Comparison of ENCODE assay signal across 1 cellular context in the genomic region with DNA sequence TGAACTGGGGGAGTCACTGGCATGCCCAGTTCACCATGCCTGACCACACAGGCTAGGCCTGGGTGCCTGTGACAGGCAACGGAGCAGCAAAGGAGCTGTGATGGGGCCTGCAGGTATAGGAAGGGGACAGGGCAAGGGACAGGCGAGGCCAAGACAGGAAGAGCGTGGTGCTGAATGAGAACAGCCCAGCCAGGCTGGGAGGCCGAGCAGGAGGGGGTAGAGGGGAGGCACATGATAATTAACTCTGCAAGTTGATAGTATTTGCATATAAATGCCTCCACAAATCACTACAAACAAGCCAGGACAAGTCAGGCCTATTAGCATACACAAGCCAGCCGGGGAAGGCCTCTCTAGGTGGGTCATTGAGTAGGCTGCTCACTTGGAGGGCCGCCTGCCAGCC.
TF ChIP-seq lines count a peak whose summit lies in the region.

No MANE protein-coding gene starts in this region.

TF ChIP-seq in H1, 55 proteins besides CTCF, POLR2A, EP300 and RAD21:
- TF ChIP-seq CHD2 (IDR thresholded peaks at IDR 0.05; ENCODE audit: low read length) (no peak), TCF12 (IDR thresholded peaks at IDR 0.05; ENCODE audit: low read depth, low read length) (0 out of 2 replicates have a peak, but pooled peaks have one; percentile 36), SP2 (IDR thresholded peaks at IDR 0.05; ENCODE audit: low read length) (no peak), YY1 (IDR thresholded peaks at IDR 0.05; ENCODE audit: low read depth, low read length) (no peak), CTBP2 (IDR thresholded peaks at IDR 0.05; ENCODE audit: borderline replicate concordance, insufficient read depth, insufficient read length, low read length) (peak; percentile 14), SAP30 (IDR thresholded peaks at IDR 0.05; ENCODE audit: insufficient read depth, insufficient replicate concordance, low read length) (no peak), SP1 (IDR thresholded peaks at IDR 0.05; ENCODE audit: low read depth, low read length) (peak; percentile 73), MAX (IDR thresholded peaks at IDR 0.05) (peak; percentile 45), EGR1 (IDR thresholded peaks at IDR 0.05; ENCODE audit: borderline replicate concordance, low read depth, low read length) (no peak), ASH2L (IDR thresholded peaks at IDR 0.05; ENCODE audit: low read length) (peak; percentile 38), NANOG (IDR thresholded peaks at IDR 0.05; ENCODE audit: insufficient read depth, low read depth, low read length, poor library complexity, severe bottlenecking) (peak; percentile 68), BCL11A (IDR thresholded peaks at IDR 0.05; ENCODE audit: low read depth in 2 of 2, low read length in 2 of 2) (no peak), TEAD4 (IDR thresholded peaks at IDR 0.05; ENCODE audit: low read depth, low read length) (no peak), POU5F1 (IDR thresholded peaks at IDR 0.05; ENCODE audit: low read depth, low read length) (0 out of 2 replicates have a peak, but pooled peaks have one; percentile 32), RXRA (IDR thresholded peaks at IDR 0.05; ENCODE audit: insufficient read depth, low read depth, low read length) (0 out of 2 replicates have a peak, but pooled peaks have one; percentile 3), EZH2 (IDR thresholded peaks at IDR 0.05; ENCODE audit: low read depth, low read length, severe bottlenecking) (peak; percentile 10)
